ENCODE assay signal across 1 cellular context in genomic region chr2:61764035-61764800, GRCh38.
TF ChIP-seq lines count a peak whose summit lies in the region.

No MANE protein-coding gene starts in this region.

TF ChIP-seq in HEK293, 187 proteins besides CTCF, POLR2A, EP300 and RAD21 (continued from another document and continues in another):
- TF ChIP-seq ZNF518A (tag by site-specific recombination; conservative IDR thresholded peaks at IDR 0.05; ENCODE audit: low read depth) (peak; percentile 94), EGR2 (tag by site-specific recombination; IDR thresholded peaks at IDR 0.05; ENCODE audit: low read depth) (peak; percentile 24; the same call in 1 of the 2 replicates), ZBTB48 (tag by site-specific recombination; IDR thresholded peaks at IDR 0.05) (peak; percentile 97), ZNF501 (tag by site-specific recombination; IDR thresholded peaks at IDR 0.05) (0 out of 2 replicates have a peak, but pooled peaks have one; percentile 31), ZNF521 (tag by site-specific recombination; IDR thresholded peaks at IDR 0.05) (no peak), ZSCAN23 (tag by site-specific recombination; IDR thresholded peaks at IDR 0.05) (no peak), ZNF280D (tag by site-specific recombination; IDR thresholded peaks at IDR 0.05) (0 out of 2 replicates have a peak, but pooled peaks have one; percentile 31), MYNN (tag by site-specific recombination; IDR thresholded peaks at IDR 0.05; ENCODE audit: borderline replicate concordance) (peak; percentile 57; the same call in 1 of the 2 replicates), YY1 (tag by site-specific recombination; IDR thresholded peaks at IDR 0.05) (no peak), ZSCAN30 (tag by site-specific recombination; IDR thresholded peaks at IDR 0.05) (peak; percentile 69; the same call in 1 of the 2 replicates), ZNF747 (tag by site-specific recombination; IDR thresholded peaks at IDR 0.05) (no peak), ZNF433 (tag by site-specific recombination; IDR thresholded peaks at IDR 0.05; ENCODE audit: low read depth) (no peak), ZNF610 (tag by site-specific recombination; IDR thresholded peaks at IDR 0.05; ENCODE audit: borderline replicate concordance) (no peak), ZBTB17 (tag by site-specific recombination; IDR thresholded peaks at IDR 0.05) (peak; percentile 83), ZNF423 (tag by site-specific recombination; IDR thresholded peaks at IDR 0.05) (peak; percentile 95), ZNF311 (tag by site-specific recombination; IDR thresholded peaks at IDR 0.05; ENCODE audit: borderline replicate concordance) (no peak), ZNF366 (tag by site-specific recombination; conservative IDR thresholded peaks at IDR 0.05) (peak; percentile 12; the same call in 1 of the 2 replicates), ZBTB20 (tag by site-specific recombination; IDR thresholded peaks at IDR 0.05) (peak; percentile 88), PATZ1 (tag by site-specific recombination; IDR thresholded peaks at IDR 0.05) (peak; percentile 89), ZNF776 (tag by site-specific recombination; IDR thresholded peaks at IDR 0.05; ENCODE audit: borderline replicate concordance) (no peak), KLF16 (tag by site-specific recombination; IDR thresholded peaks at IDR 0.05) (peak; percentile 62), PRDM4 (tag by site-specific recombination; IDR thresholded peaks at IDR 0.05) (peak; percentile 93), ZNF10 (tag by site-specific recombination; IDR thresholded peaks at IDR 0.05) (0 out of 2 replicates have a peak, but pooled peaks have one; percentile 15), KLF17 (tag by site-specific recombination; IDR thresholded peaks at IDR 0.05) (0 out of 2 replicates have a peak, but pooled peaks have one; percentile 37), PRDM10 (tag by site-specific recombination; IDR thresholded peaks at IDR 0.05) (peak; percentile 97), SP2 (tag by site-specific recombination; IDR thresholded peaks at IDR 0.05) (peak; percentile 93), ZNF266 (tag by site-specific recombination; IDR thresholded peaks at IDR 0.05; ENCODE audit: low read depth) (no peak), BCL11A (tag by site-specific recombination; IDR thresholded peaks at IDR 0.05; ENCODE audit: low read depth) (no peak), ZEB2 (tag by site-specific recombination; IDR thresholded peaks at IDR 0.05) (peak; percentile 36; the same call in 1 of the 2 replicates), ZNF777 (tag by site-specific recombination; IDR thresholded peaks at IDR 0.05; ENCODE audit: borderline replicate concordance) (no peak), ZNF214 (tag by site-specific recombination; IDR thresholded peaks at IDR 0.05; ENCODE audit: borderline replicate concordance) (no peak), ZNF692 (tag by site-specific recombination; IDR thresholded peaks at IDR 0.05) (0 out of 2 replicates have a peak, but pooled peaks have one; percentile 12), ZNF791 (tag by site-specific recombination; IDR thresholded peaks at IDR 0.05) (no peak), SETDB1 (IDR thresholded peaks at IDR 0.05; ENCODE audit: insufficient read length, low read length) (peak; percentile 53), ZFHX2 (tag by site-specific recombination; conservative IDR thresholded peaks at IDR 0.05) (peak; percentile 89), ZNF580 (tag by site-specific recombination; IDR thresholded peaks at IDR 0.05) (peak; percentile 27; the same call in 1 of the 2 replicates), ZNF510 (tag by site-specific recombination; IDR thresholded peaks at IDR 0.05; ENCODE audit: insufficient replicate concordance) (no peak)
